ENCODE assay signal across 11 cellular contexts in the genomic region with DNA sequence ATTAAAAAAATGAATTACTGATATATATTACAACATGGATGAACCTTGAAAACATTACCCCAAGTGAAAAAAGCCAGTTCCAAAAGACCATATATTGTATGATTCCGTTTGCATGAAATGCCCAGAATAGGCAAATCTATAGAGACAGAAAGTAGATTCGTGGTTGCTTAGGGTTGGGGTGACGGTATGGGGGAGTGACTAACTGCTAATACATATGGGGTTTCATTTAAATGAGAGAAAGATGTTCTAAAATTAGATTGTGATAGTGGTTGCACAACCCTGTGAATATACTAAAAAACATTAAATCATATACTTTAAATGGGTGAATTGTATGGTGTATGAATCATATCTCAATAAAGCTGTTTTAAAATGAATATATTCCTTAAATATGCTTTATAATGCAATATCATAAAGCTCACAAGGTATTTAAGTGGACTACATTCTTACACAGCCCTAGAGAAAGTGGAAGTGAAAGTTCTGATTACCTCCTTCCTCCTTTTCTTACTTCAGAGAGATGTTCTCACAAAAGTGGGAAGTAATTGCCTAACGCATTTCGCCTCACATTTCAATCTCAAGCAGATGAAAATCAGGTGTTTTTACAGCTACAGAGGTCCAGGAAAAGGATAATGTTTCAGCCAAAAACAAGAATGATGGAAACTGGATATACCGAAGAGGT.
DNase-seq lines count a peak whose midpoint lies in the region; ATAC-seq and TF ChIP-seq lines count a peak whose summit lies in the region.
"Had no signal": no experiment of that assay in that cellular context is flagged by ENCODE, and none has a peak within 500 bp of the region (broad histone marks: within the 10 kb centered on the region; RNA-seq: fewer than 3 reads in every experiment).

No MANE protein-coding gene starts in this region.

- TF ChIP-seq CTCF in HL-60 (IDR thresholded peaks at IDR 0.05; ENCODE audit: insufficient read depth, low read length) (no peak), prostate gland (IDR thresholded peaks at IDR 0.05) (no peak)

- no peaks in the 10 kb centered on the region for H3K4me1 ChIP-seq in prostate gland (replicated peaks)

- DNase-seq in HL-60 (ENCODE audit: low read depth in 1 of 2, low spot score in 1 of 2) = peak; percentile 14 to 25
- DNase-seq in naive B cell = peak; percentile 49
- no peak for DNase-seq in prostate gland (ENCODE audit: low spot score)
- no peak for DNase-seq in activated CD4-positive, alpha-beta T cell treated with anti-CD3 and anti-CD28 coated beads for 48 hours
- no peak for DNase-seq in activated CD4-positive, alpha-beta T cell treated with anti-CD3 and anti-CD28 coated beads for 1 hour
- DNase-seq in GM19240 (ENCODE audit: insufficient read length, low spot score) = no peak
- DNase-seq: activated T-cell treated with anti-CD3 and anti-CD28 coated beads, Interleukin-2, amount 50 U/mL, for 48 hours; endodermal cell had no signal

- no peaks in the 10 kb centered on the region for H3K9me3 ChIP-seq in prostate gland

- H3K36me3 Mint-ChIP-seq in naive B cell = no peaks in the 10 kb centered on the region

- ATAC-seq in GM18909 (IDR thresholded peaks at IDR 0.05; ENCODE audit: poor library complexity, unreplicated experiment) (peak; percentile 90), HG02623 (IDR thresholded peaks at IDR 0.05; ENCODE audit: unreplicated experiment) (peak; percentile 79), naive B cell (ENCODE audit: low read depth in 2 of 2) (peak; percentile 92 to 97)

- H3K27ac Mint-ChIP-seq in naive B cell = peak overlapping the region in 4 of 6 donors; percentile 40 to 72 (median 48)
- H3K27ac Mint-ChIP-seq: endodermal cell had no signal

- peaks cover 11 to 20% (median 18%) of the 10 kb centered on the region in 3 donors for H3K27me3 Mint-ChIP-seq in naive B cell

- no peaks in the 10 kb centered on the region for H3K36me3 ChIP-seq in prostate gland

- H3K4me3 Mint-ChIP-seq in naive B cell = peak overlapping the region in 3 of 8 donors; percentile 22 to 41 (median 37)
- H3K4me3 Mint-ChIP-seq: endodermal cell had no signal

- intact Hi-C loops in prostate gland (cut with DNase I) = no loop called here

- H3K4me1 Mint-ChIP-seq in naive B cell = peaks cover 5 to 22% (median 12%) of the 10 kb centered on the region in 3 donors
- H3K4me1 Mint-ChIP-seq: endodermal cell had no signal

- no peaks in the 10 kb centered on the region for H3K27me3 ChIP-seq in HL-60 (ENCODE audit: insufficient read depth, poor library complexity, severe bottlenecking)
- H3K27me3 ChIP-seq in prostate gland (replicated peaks; ENCODE audit: insufficient read depth) = no peaks in the 10 kb centered on the region

- TF ChIP-seq POLR2A in prostate gland (IDR thresholded peaks at IDR 0.05) = no peak

- H3K27ac ChIP-seq in HL-60 (replicated peaks) (no peak overlapping the region), prostate gland (no peak overlapping the region)
- H3K27ac ChIP-seq: RWPE1 had no signal

- 74% methylated on average over 6 of the region's 6 CpGs for WGBS in prostate gland

- H3K9me3 Mint-ChIP-seq in naive B cell = peaks cover 0 to 2% (median 0%) of the 10 kb centered on the region in 7 donors
- H3K9me3 Mint-ChIP-seq: endodermal cell had no signal

- no peak overlapping the region for H3K4me3 ChIP-seq in HL-60 (replicated peaks; ENCODE audit: insufficient read depth, low read length)
- no peak overlapping the region for H3K4me3 ChIP-seq in prostate gland

Comparison
In these comparisons a context has a peak if more than half of its experiments do, and no peak if none do; other contexts are left out.
1. DNase-seq: peak in HL-60 (2 of 2) and naive B cell (single experiment); none in prostate gland (single experiment), activated CD4-positive, alpha-beta T cell treated with anti-CD3 and anti-CD28 coated beads for 48 hours (single experiment), activated CD4-positive, alpha-beta T cell treated with anti-CD3 and anti-CD28 coated beads for 1 hour (single experiment) and GM19240 (single experiment).
2. Peak in every context shown above with its lines, with median percentiles within 50 percentile points of each other: ATAC-seq.